8 cellular contexts compared by ENCODE assay signal in the genomic region with DNA sequence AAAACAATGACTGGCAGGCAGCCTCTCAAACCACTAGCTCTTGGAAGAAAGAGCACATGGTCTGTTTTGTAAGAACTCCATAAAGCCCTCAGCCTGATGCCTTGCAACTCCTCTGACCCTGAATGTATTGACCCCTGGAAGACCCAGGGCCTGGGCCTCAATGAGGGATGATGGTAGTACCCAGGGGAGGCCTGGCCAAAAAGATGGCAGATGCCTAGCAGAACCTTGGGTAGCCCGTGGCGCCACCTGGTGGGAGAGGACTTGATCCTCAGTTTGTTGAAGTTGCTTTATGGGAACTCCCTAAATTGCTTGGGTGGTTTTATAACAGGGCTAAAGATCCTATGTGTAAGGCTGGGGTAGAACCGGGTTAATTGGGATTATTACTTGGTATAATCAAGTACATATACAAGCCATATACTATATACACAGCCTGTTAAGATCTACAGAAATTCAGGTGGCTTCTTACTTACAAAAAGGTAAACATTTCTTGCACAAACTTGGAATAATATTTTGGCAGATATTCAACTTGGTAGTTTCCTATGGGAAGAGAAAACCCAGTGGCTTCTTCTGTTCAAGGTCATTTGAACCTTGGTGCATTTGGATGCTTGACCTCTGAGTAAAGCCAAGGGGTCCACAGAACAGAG.
A peak's percentile ranks its signal among the peaks of the same experiment; 100 is the strongest.
DNase-seq lines count a peak whose midpoint lies in the region; ATAC-seq and TF ChIP-seq lines count a peak whose summit lies in the region.

No MANE protein-coding gene starts in this region.

- no peaks in the 10 kb centered on the region for H3K9me3 ChIP-seq in lower lobe of right lung

- ATAC-seq in GM19468 (IDR thresholded peaks at IDR 0.05; ENCODE audit: extremely low read depth, unreplicated experiment) (peak; percentile 28), lower lobe of right lung (peak; percentile 67 to 69), HG02840 (IDR thresholded peaks at IDR 0.05; ENCODE audit: low FRiP score, unreplicated experiment) (no peak)

- H3K4me1 ChIP-seq in lower lobe of right lung: no peaks in the 10 kb centered on the region

- H3K27ac ChIP-seq in lower lobe of right lung: no peak overlapping the region

- no peaks in the 10 kb centered on the region for H3K27me3 ChIP-seq in lower lobe of right lung (ENCODE audit: low read depth)

- TF ChIP-seq CTCF in WI38 (IDR thresholded peaks at IDR 0.05; ENCODE audit: low read depth, low read length) (peak; percentile 47; the same call in 1 of the 2 replicates), lower lobe of right lung (IDR thresholded peaks at IDR 0.05) (peak; percentile 66)

- H3K4me3 ChIP-seq in WI38 (ENCODE audit: low read depth, low read length) (no peak overlapping the region), lower lobe of right lung (no peak overlapping the region)

- H3K36me3 ChIP-seq in lower lobe of right lung: no peaks in the 10 kb centered on the region

- intact Hi-C loops in lower lobe of right lung (cut with DNase I): no loop called here

- DNase-seq in Ammon's horn (ENCODE audit: low spot score) (peak; percentile 31), NCI-H1694 (lab: John Stamatoyannopoulos, UW) (peak; percentile 46), cerebellar cortex (ENCODE audit: low spot score) (peak; percentile 55), lower lobe of right lung (peak; percentile 86)
- DNase-seq in stimulated activated CD8-positive, alpha-beta memory T cell treated with anti-CD3 and anti-CD28 coated beads, Interleukin-4, amount 100 ng/mL, for 4 hours (ENCODE audit: low read depth in 2 of 2, low spot score in 1 of 2): peak; percentile 18 to 36

Comparison
In these comparisons a context has a peak if more than half of its experiments do, and no peak if none do; other contexts are left out.
1. DNase-seq: peak in every context shown above with its lines; median percentile 86 in lower lobe of right lung; 55 in cerebellar cortex; 46 in NCI-H1694; 31 in Ammon's horn; 27 in stimulated activated CD8-positive, alpha-beta memory T cell treated with anti-CD3 and anti-CD28 coated beads, Interleukin-4, amount 100 ng/mL, for 4 hours.